Comparison of ENCODE assay signal across 8 cellular contexts in the genomic region with DNA sequence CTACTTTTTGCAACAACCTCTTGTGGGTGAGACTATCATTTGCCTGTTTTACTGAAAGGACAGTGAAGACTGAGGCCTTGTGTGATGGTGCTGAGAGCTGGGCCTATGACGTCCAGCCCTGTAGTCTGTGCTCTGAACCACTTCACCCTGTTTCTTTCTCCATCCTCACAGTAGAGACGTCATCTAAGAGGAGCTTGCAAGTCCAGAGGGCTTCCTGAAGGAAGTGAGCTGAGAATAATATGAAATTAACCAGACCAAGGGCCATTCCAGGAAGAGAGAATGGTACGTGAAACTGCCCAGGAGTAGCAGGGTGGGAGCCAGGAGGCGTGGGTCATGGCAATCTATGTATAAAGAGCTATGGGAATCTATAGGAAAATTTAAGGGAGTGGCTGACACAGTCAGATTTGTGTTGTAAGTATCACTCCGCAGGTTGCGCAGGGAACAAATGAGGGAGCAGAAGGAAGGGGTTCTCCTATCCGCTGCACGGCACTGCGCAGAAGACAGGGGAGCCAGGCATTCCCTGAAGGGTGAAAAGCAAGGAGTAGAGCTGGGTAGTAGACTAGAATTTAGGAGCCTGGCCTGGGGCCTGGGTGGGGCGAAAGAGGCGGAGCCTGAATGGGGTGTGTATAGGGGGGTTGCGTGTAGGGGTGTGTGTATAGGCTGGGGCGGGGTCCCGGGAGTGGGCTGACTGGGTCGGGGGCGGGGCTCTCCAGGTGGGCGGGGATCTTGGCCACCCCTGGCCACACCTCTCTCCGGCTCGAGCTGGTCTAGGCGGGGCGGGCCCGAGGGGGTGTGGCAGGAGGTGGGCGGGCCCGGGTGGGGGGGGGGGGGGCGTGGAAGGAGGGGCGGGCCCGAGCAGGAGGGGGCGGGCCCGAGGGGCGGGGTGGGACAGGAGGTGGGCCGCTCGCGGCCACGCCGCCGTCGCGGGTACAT. TPM values are rescaled to one million over a fixed set of nuclear protein-coding genes. Genes with fewer than 3 reads are reported as not detected.
DNase-seq lines count a peak whose midpoint lies in the region; ATAC-seq and TF ChIP-seq lines count a peak whose summit lies in the region.

A gene (plus strand): TSS at position 931 of the 933 bp plus-strand sequence. CDS start 2,688 bp downstream, outside the sequence.

- H3K4me3 ChIP-seq in mucosa of rectum (ENCODE audit: low read length in 2 of 2), result peak within 1 kb of the TSS; percentile 70 to 74

- peak; percentile 96 for DNase-seq in GM10266 (ENCODE audit: extremely low spot score)
- DNase-seq in HFFc6, result peak; percentile 28
- DNase-seq in NCI-H2196 (lab: John Stamatoyannopoulos, UW; ENCODE audit: unreplicated experiment), result peak; percentile 64
- peak; percentile 82 for DNase-seq in activated CD4-positive, alpha-beta T cell treated with anti-CD3 and anti-CD28 coated beads, Interleukin-2, amount 10 ng/mL, durations not matched to agents 24 days and 14 days
- DNase-seq in effector memory CD8-positive, alpha-beta T cell, result peak; percentile 27 to 37 (median 33)
- peak; percentile 11 to 47 for DNase-seq in stimulated activated CD8-positive, alpha-beta memory T cell treated with anti-CD3 and anti-CD28 coated beads, Interleukin-7, amount 100 ng/mL, for 4 hours (ENCODE audit: low read depth in 2 of 2)
- DNase-seq in inferior parietal cortex (ENCODE audit: extremely low spot score), result no peak

- H3K9me3 ChIP-seq in mucosa of rectum (ENCODE audit: control insufficient read depth in 2 of 2, low read length in 2 of 2), result no peaks in the 10 kb centered on the region

- H3K4me1 Mint-ChIP-seq in HFFc6 (ENCODE audit: low read depth), result 0 out of 2 replicates have a peak, but pooled peaks cover 6% of the 10 kb centered on the region
- H3K4me1 Mint-ChIP-seq in activated CD4-positive, alpha-beta T cell treated with anti-CD3 and anti-CD28 coated beads, Interleukin-2, amount 10 ng/mL, durations not matched to agents 24 days and 14 days, result peaks cover 7% of the 10 kb centered on the region
- peaks cover 7 to 10% of the 10 kb centered on the region in 2 donors for H3K4me1 Mint-ChIP-seq in effector memory CD8-positive, alpha-beta T cell (ENCODE audit: low read depth in 2 of 2)

- peak within 1 kb of the TSS; percentile 7; the same call in 1 of the 2 replicates for H3K27ac Mint-ChIP-seq in HFFc6
- no peak within 1 kb of the TSS for H3K27ac Mint-ChIP-seq in activated CD4-positive, alpha-beta T cell treated with anti-CD3 and anti-CD28 coated beads, Interleukin-2, amount 10 ng/mL, durations not matched to agents 24 days and 14 days
- peak within 1 kb of the TSS in 1 of 2 donors; percentile 8 for H3K27ac Mint-ChIP-seq in effector memory CD8-positive, alpha-beta T cell

- ATAC-seq in effector memory CD8-positive, alpha-beta T cell (replicated peaks), result peak; percentile 69

- intact Hi-C loops in activated CD4-positive, alpha-beta T cell treated with anti-CD3 and anti-CD28 coated beads, Interleukin-2, amount 10 ng/mL, durations not matched to agents 24 days and 14 days (cut with micrococcal nuclease), result no loop called here

- peaks cover 0 to 3% of the 10 kb centered on the region in 2 donors for H3K27me3 ChIP-seq in mucosa of rectum (ENCODE audit: control insufficient read depth in 2 of 2, insufficient read depth in 2 of 2, low read length in 2 of 2)

- no peak within 1 kb of the TSS; the same call in 1 of the 2 replicates for H3K4me3 Mint-ChIP-seq in HFFc6
- H3K4me3 Mint-ChIP-seq in activated CD4-positive, alpha-beta T cell treated with anti-CD3 and anti-CD28 coated beads, Interleukin-2, amount 10 ng/mL, durations not matched to agents 24 days and 14 days, result peak within 1 kb of the TSS; percentile 71
- peak within 1 kb of the TSS; percentile 66 to 85 for H3K4me3 Mint-ChIP-seq in effector memory CD8-positive, alpha-beta T cell

- H3K9ac ChIP-seq in mucosa of rectum (ENCODE audit: low read depth in 1 of 2, low read length in 2 of 2), result peak within 1 kb of the TSS; percentile 68 to 79

- no peaks in the 10 kb centered on the region for H3K9me3 Mint-ChIP-seq in HFFc6
- H3K9me3 Mint-ChIP-seq in activated CD4-positive, alpha-beta T cell treated with anti-CD3 and anti-CD28 coated beads, Interleukin-2, amount 10 ng/mL, durations not matched to agents 24 days and 14 days, result no peaks in the 10 kb centered on the region
- H3K9me3 Mint-ChIP-seq in effector memory CD8-positive, alpha-beta T cell, result no peaks in the 10 kb centered on the region

- H3K36me3 Mint-ChIP-seq in HFFc6 (ENCODE audit: low read depth), result no peaks in the 10 kb centered on the region
- H3K36me3 Mint-ChIP-seq in activated CD4-positive, alpha-beta T cell treated with anti-CD3 and anti-CD28 coated beads, Interleukin-2, amount 10 ng/mL, durations not matched to agents 24 days and 14 days (ENCODE audit: low read depth), result no peaks in the 10 kb centered on the region
- no peaks in the 10 kb centered on the region for H3K36me3 Mint-ChIP-seq in effector memory CD8-positive, alpha-beta T cell (ENCODE audit: insufficient read depth)

- peaks cover 29 to 31% of the 10 kb centered on the region in 2 donors for H3K4me1 ChIP-seq in mucosa of rectum (ENCODE audit: control insufficient read depth in 2 of 2, insufficient read depth in 2 of 2, low read length in 2 of 2)

- peak within 1 kb of the TSS; percentile 89 to 90 for H3K27ac ChIP-seq in mucosa of rectum (ENCODE audit: low read depth in 2 of 2, low read length in 2 of 2)

- peaks cover 16% of the 10 kb centered on the region for H3K27me3 Mint-ChIP-seq in HFFc6 (ENCODE audit: insufficient read depth)
- H3K27me3 Mint-ChIP-seq in activated CD4-positive, alpha-beta T cell treated with anti-CD3 and anti-CD28 coated beads, Interleukin-2, amount 10 ng/mL, durations not matched to agents 24 days and 14 days, result peaks cover 36% of the 10 kb centered on the region
- H3K27me3 Mint-ChIP-seq in effector memory CD8-positive, alpha-beta T cell, result peaks cover 10 to 14% of the 10 kb centered on the region in 2 donors

- peaks cover 0 to 5% of the 10 kb centered on the region in 2 donors for H3K36me3 ChIP-seq in mucosa of rectum (ENCODE audit: control insufficient read depth in 2 of 2, insufficient read depth in 2 of 2, low read length in 2 of 2)

- TF ChIP-seq CTCF in GM10266 (IDR thresholded peaks at IDR 0.05; ENCODE audit: control insufficient read depth, insufficient read depth, low read depth, missing control alignments) (no peak), HFFc6 (IDR thresholded peaks at IDR 0.05) (no peak)

RNA-seq across cellular contexts. Expression of the gene that starts here (rescaled TPM):
- total RNA-seq in HFFc6 (2021; fragmentation: NEBNext Ultra II Directional; extraction: Animal tissue kit (Norgen Biotek cat#: 25700)), result under 1 TPM in 5 of 6 experiments, not detected in 1; 0.14 to 0.53 (median 0.33) TPM
- total RNA-seq in activated CD4-positive, alpha-beta T cell treated with anti-CD3 and anti-CD28 coated beads, Interleukin-2, amount 10 ng/mL, durations not matched to agents 24 days and 14 days, result 1.6 and 2.4 TPM in 2 replicates

Comparison
In these comparisons a context has a peak if more than half of its experiments do, and no peak if none do; other contexts are left out.
1. Peak in DNase-seq in HFFc6; RNA of the gene not detected or under 1 TPM.